In the genomic region with DNA sequence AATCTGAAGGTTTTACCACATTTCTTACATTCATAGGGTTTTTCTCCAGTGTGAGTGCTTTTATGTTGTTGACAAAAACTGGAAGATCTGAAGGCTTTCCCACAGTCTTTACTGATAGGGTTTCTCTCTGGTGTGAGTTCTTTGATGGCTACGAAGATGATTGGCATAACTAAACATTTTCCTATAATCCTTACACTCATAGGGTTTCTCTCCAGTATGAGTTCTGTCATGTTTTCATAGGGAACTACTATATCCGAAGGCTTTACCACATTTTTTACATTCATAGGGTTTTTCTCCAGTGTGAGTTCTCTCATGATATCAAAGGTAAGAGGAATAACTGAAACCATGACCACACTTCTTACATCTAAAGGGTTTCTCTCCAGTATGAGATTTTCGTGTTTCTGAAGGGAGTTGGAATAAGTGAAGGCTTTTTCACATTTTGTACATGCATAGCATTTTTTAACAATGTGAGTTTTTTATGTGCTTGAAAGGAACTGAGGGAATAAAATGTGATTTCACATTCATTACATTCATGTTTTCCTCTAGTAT, we compare ENCODE assay signal across 27 cellular contexts.
"Had no signal": no experiment of that assay in that cellular context is flagged by ENCODE, and none has a peak within 500 bp of the region (broad histone marks: within the 10 kb centered on the region; RNA-seq: fewer than 3 reads in every experiment).

No MANE protein-coding gene starts in this region.

- DNase-seq: natural killer cell; occipital lobe; ovary; posterior cingulate gyrus; psoas muscle; right cardiac atrium; right lobe of liver; sigmoid colon; small intestine; stimulated activated CD4-positive, alpha-beta T cell treated with anti-CD3 and anti-CD28 coated beads, Interleukin-15, amount 100 ng/mL, for 24 hours; stimulated activated CD4-positive, alpha-beta T cell treated with anti-CD3 and anti-CD28 coated beads, Interleukin-2, amount 100 ng/mL, for 24 hours; stimulated activated CD4-positive, alpha-beta T cell treated with anti-CD3 and anti-CD28 coated beads, Interleukin-2, amount 100 ng/mL, for 48 hours; stimulated activated CD4-positive, alpha-beta T cell treated with anti-CD3 and anti-CD28 coated beads, Interleukin-4, amount 100 ng/mL, for 24 hours; stimulated activated naive CD4-positive, alpha-beta T cell; stimulated activated naive CD8-positive, alpha-beta T cell treated with anti-CD3 and anti-CD28 coated beads, Interleukin-15, amount 100 ng/mL, for 72 hours; stimulated activated naive CD8-positive, alpha-beta T cell treated with anti-CD3 and anti-CD28 coated beads, Interleukin-15, Interleukin-2, amounts not matched to agents 100 U/mL and 50 U/mL, for 24 hours; substantia nigra; testis; tibial artery; transverse colon; upper lobe of right lung had no signal

- H3K4me1 ChIP-seq: neural progenitor cell, parathyroid adenoma, psoas muscle, right lobe of liver, sigmoid colon, suprapubic skin, testis, tibial artery, transverse colon, upper lobe of right lung, vagina had no signal

- ATAC-seq: natural killer cell; psoas muscle; right cardiac atrium; right lobe of liver; stimulated activated effector memory CD8-positive, alpha-beta T cell treated with anti-CD3 and anti-CD28 coated beads, Interleukin-12 subunit alpha, Interleukin-12 subunit beta, amount 100 ng/mL, for 72 hours; stimulated activated naive CD8-positive, alpha-beta T cell treated with anti-CD3 and anti-CD28 coated beads, Interleukin-15, amount 100 ng/mL, for 72 hours; stimulated activated naive CD8-positive, alpha-beta T cell treated with anti-CD3 and anti-CD28 coated beads, Interleukin-15, Interleukin-2, amounts not matched to agents 100 U/mL and 50 U/mL, for 24 hours; upper lobe of right lung had no signal

- H3K4me2 ChIP-seq: neural progenitor cell had no signal

- H3K9ac ChIP-seq: neural progenitor cell, parathyroid adenoma had no signal

- FAIRE-seq: small intestine, urothelium cell line had no signal

- H3K27me3 ChIP-seq: neural progenitor cell, ovary, right lobe of liver, sigmoid colon, suprapubic skin, testis, tibial artery, transverse colon, upper lobe of right lung, vagina had no signal

- H3K9me3 ChIP-seq: ovary, testis had no signal

- H3K4me3 ChIP-seq: neural progenitor cell, ovary, psoas muscle, right lobe of liver, sigmoid colon, suprapubic skin, testis, tibial artery, transverse colon, upper lobe of right lung, vagina had no signal

- H3K79me2 ChIP-seq: parathyroid adenoma had no signal

- H3K27ac ChIP-seq: neural progenitor cell, ovary, parathyroid adenoma, psoas muscle, right lobe of liver, sigmoid colon, suprapubic skin, testis, tibial artery, transverse colon, upper lobe of right lung, vagina had no signal

- H3K36me3 ChIP-seq: neural progenitor cell, ovary, right lobe of liver, sigmoid colon, suprapubic skin, tibial artery, transverse colon, upper lobe of right lung, vagina had no signal

- H2AFZ ChIP-seq: neural progenitor cell, parathyroid adenoma had no signal
